8 cellular contexts compared by ENCODE assay signal in the genomic region with DNA sequence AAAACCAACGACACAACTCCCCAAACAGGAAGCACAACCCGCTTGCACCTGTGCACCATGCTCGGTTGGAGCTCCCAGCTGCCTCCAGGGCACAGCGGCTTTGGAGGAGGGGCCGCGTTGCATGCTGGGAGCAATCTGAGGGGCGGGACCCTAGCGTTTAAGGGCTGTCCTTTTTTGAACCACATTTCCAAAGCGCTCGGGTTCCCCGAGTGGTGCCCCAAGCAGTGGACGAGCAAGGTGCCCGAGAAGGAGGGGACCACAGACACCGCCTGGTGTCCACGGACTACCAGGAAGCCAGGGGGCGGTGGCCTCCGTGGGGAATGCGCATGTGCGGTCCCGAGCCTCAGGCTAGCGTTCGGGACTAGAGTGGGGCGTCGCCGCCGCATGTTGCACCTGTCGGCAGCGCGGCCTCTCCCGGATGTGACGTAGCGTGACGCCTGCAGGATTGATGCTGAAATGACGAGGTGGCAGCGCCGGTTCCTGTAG. TPM values are rescaled to one million over a fixed set of nuclear protein-coding genes. Genes with fewer than 3 reads are reported as not detected.
DNase-seq lines count a peak whose midpoint lies in the region; ATAC-seq and TF ChIP-seq lines count a peak whose summit lies in the region.

No MANE protein-coding gene starts in this region.

- no peaks in the 10 kb centered on the region for H3K36me3 ChIP-seq in ascending aorta

- POLR2A ChIA-PET in GM10248 (lab: Yijun Ruan, JAX): no interaction called here

- no peak overlapping the region for H3K27ac ChIP-seq in ascending aorta

- peak; percentile 77 for ATAC-seq in T-helper 17 cell
- ATAC-seq in HG02981 (IDR thresholded peaks at IDR 0.05; ENCODE audit: unreplicated experiment): no peak

- DNase-seq in GM10248 (ENCODE audit: extremely low spot score) (peak; percentile 67), T-helper 17 cell (peak; percentile 24 to 54 (median 34)), dermis blood vessel endothelial cell (peak; percentile 55), endothelial cell (ENCODE audit: low spot score) (no peak), ascending aorta (ENCODE audit: low spot score in 2 of 2) (no peak), NCI-H2107 treated with DMSO at 0.1 percent for 48 hours (lab: John Stamatoyannopoulos, UW; ENCODE audit: unreplicated experiment) (no peak)
- peak; percentile 79 for DNase-seq in stimulated activated CD4-positive, alpha-beta T cell treated with anti-CD3 and anti-CD28 coated beads, Interleukin-15, amount 100 ng/mL, for 24 hours

- H3K9me3 Mint-ChIP-seq in endothelial cell (ENCODE audit: unreplicated experiment): no peaks in the 10 kb centered on the region

- no peaks in the 10 kb centered on the region for H3K27me3 Mint-ChIP-seq in T-helper 17 cell
- H3K27me3 Mint-ChIP-seq in endothelial cell (ENCODE audit: unreplicated experiment): no peaks in the 10 kb centered on the region

- peak overlapping the region in 1 of 2 donors; percentile 51 for H3K4me3 ChIP-seq in ascending aorta

- H3K4me1 ChIP-seq in ascending aorta: no peaks in the 10 kb centered on the region

- no peaks in the 10 kb centered on the region for H3K27me3 ChIP-seq in ascending aorta

- H3K4me1 Mint-ChIP-seq in T-helper 17 cell (peaks cover 10% of the 10 kb centered on the region), endothelial cell (ENCODE audit: unreplicated experiment) (no peaks in the 10 kb centered on the region)

- H3K9me3 ChIP-seq in T-helper 17 cell (ENCODE audit: control insufficient read depth, low read length, poor library complexity, severe bottlenecking): no peaks in the 10 kb centered on the region
- no peaks in the 10 kb centered on the region for H3K9me3 ChIP-seq in ascending aorta

- intact Hi-C loops in ascending aorta (cut with DNase I): loop anchor here (2.0 kb wide), 1 partner anchor 274 kb away; no protein-coding TSS in a partner anchor

- H3K27ac Mint-ChIP-seq in T-helper 17 cell (peak overlapping the region; percentile 69), endothelial cell (ENCODE audit: unreplicated experiment) (no peak overlapping the region)

- CTCF ChIA-PET in GM10248 (lab: Yijun Ruan, JAX): interaction anchor here (0.6 to 3.3 kb wide), 6 partner anchors 20 to 240 kb away, joined by 3 to 20 read pairs (median 4); no protein-coding TSS in a partner anchor

- peak overlapping the region; percentile 51 for H3K4me3 Mint-ChIP-seq in T-helper 17 cell
- H3K4me3 Mint-ChIP-seq in endothelial cell (ENCODE audit: unreplicated experiment): no peak overlapping the region

- TF ChIP-seq CTCF in GM10248 (IDR thresholded peaks at IDR 0.05; ENCODE audit: control extremely low read depth, extremely low read depth, low read depth, missing control alignments) (no peak), endothelial cell (IDR thresholded peaks at IDR 0.05; ENCODE audit: unreplicated experiment) (no peak), ascending aorta (IDR thresholded peaks at IDR 0.05) (no peak)

- H3K36me3 Mint-ChIP-seq in T-helper 17 cell (ENCODE audit: low read depth) (no peaks in the 10 kb centered on the region), endothelial cell (ENCODE audit: low read depth, unreplicated experiment) (no peaks in the 10 kb centered on the region)

RNA-seq across cellular contexts. Expression of a gene that starts 11.9 kb away (rescaled TPM):
- total RNA-seq in T-helper 17 cell (1 to 10 TPM; 2.0 to 2.6 TPM), dermis blood vessel endothelial cell (5.1 and 6.3 TPM in 2 replicates), endothelial cell (ENCODE audit: unreplicated experiment) (2.2 TPM), ascending aorta (9.8 TPM)

RNA-seq across cellular contexts. Expression of a gene that starts 21.6 kb away (rescaled TPM):
- total RNA-seq in T-helper 17 cell: not detected
- total RNA-seq in dermis blood vessel endothelial cell: under 0.01 TPM in 1 of 2 replicates, not detected in the other
- not detected for total RNA-seq in endothelial cell (ENCODE audit: unreplicated experiment)
- total RNA-seq in ascending aorta: not detected

RNA-seq across cellular contexts. Expression of a gene that starts 47.5 kb away (rescaled TPM):
- total RNA-seq in T-helper 17 cell: 1 to 10 TPM; 3.0 to 3.4 TPM
- 7.9 and 9.7 TPM in 2 replicates for total RNA-seq in dermis blood vessel endothelial cell
- 13.9 TPM for total RNA-seq in endothelial cell (ENCODE audit: unreplicated experiment)
- 6.8 TPM for total RNA-seq in ascending aorta

RNA-seq across cellular contexts. Expression of a gene that starts 56.0 kb away (rescaled TPM):
- total RNA-seq in T-helper 17 cell (1 to 10 TPM; 2.7 to 3.0 TPM), dermis blood vessel endothelial cell (6.4 and 7.8 TPM in 2 replicates), endothelial cell (ENCODE audit: unreplicated experiment) (5.5 TPM), ascending aorta (3.0 TPM)

Comparison
In these comparisons a context has a peak if more than half of its experiments do, and no peak if none do; other contexts are left out.
1. DNase-seq: peak in GM10248 (single experiment), T-helper 17 cell (3 of 3), dermis blood vessel endothelial cell (single experiment) and stimulated activated CD4-positive, alpha-beta T cell treated with anti-CD3 and anti-CD28 coated beads, Interleukin-15, amount 100 ng/mL, for 24 hours (single experiment); none in endothelial cell (single experiment), ascending aorta (0 of 2) and NCI-H2107 treated with DMSO at 0.1 percent for 48 hours (single experiment).